Comparison of ENCODE assay signal across 26 cellular contexts in the genomic region with DNA sequence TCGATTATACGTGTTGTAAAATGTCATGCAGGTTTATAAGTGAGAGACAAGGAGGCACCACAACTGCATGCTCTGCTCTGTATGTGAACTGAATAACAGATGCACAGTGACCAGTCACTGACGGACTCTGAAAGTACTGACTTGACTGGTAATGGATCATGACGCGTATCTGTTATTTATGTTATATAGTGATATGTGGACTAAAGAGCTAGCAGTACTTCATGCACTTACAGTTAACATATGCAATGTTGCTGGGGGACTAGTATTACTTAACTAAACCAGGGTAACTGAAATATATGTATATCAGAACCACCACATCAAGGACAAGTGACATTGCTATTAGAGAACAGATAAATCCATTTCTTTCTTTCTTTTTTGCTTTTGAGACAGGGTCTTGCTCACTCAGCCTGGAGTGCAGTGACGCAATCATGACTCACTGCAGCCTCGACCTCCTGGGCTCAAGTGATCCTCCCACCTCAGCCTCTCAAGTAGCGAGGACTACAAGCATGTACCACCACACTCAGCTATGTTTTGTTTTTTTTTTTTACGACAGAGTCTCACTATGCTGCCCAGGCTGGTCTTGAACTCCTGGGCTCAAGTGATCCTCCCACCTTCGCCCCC.
A peak's percentile ranks its signal among the peaks of the same experiment; 100 is the strongest.
DNase-seq lines count a peak whose midpoint lies in the region; ATAC-seq and TF ChIP-seq lines count a peak whose summit lies in the region.
"Had no signal": no experiment of that assay in that cellular context is flagged by ENCODE, and none has a peak within 500 bp of the region (broad histone marks: within the 10 kb centered on the region; RNA-seq: fewer than 3 reads in every experiment).

No MANE protein-coding gene starts in this region.

- no peak for DNase-seq in activated CD4-positive, CD25-positive, alpha-beta regulatory T cell (lab: John Stamatoyannopoulos, UW)
- DNase-seq in EH (ENCODE audit: low read depth), result peak; percentile 15
- DNase-seq in NB4 (ENCODE audit: low read depth), result peak; percentile 57
- DNase-seq in iris pigment epithelial cell (ENCODE audit: low read depth), result peak; percentile 15
- no peak for DNase-seq in COLO668 (lab: John Stamatoyannopoulos, UW; ENCODE audit: unreplicated experiment)
- no peak for DNase-seq in NOMO-1 (lab: John Stamatoyannopoulos, UW; ENCODE audit: unreplicated experiment in 2 of 2)
- DNase-seq: activated CD4-positive, CD25-positive, alpha-beta regulatory T cell treated with anti-CD3 and anti-CD28 coated beads, Interleukin-2, amount 50 U/mL, for 72 hours; central memory CD4-positive, alpha-beta T cell; esophagus squamous epithelium; gastrocnemius medialis; GOT3; NCI-H1417 treated with DMSO at 0.1 percent for 48 hours; NCI-H2107; NCI-H446 treated with DMSO at 0.1 percent for 48 hours; posterior cingulate gyrus; right cardiac atrium; spleen; stimulated activated CD4-positive, alpha-beta T cell treated with anti-CD3 and anti-CD28 coated beads, Interleukin-4, amount 100 ng/mL, for 1 hour; stimulated activated naive CD4-positive, alpha-beta T cell; T-helper 1 cell had no signal

- peak; percentile 63 to 73 for ATAC-seq in activated CD4-positive, CD25-positive, alpha-beta regulatory T cell treated with anti-CD3 and anti-CD28 coated beads, Interleukin-2, amount 50 U/mL, for 24 hours
- ATAC-seq in GM18517 (IDR thresholded peaks at IDR 0.05; ENCODE audit: unreplicated experiment), result no peak
- ATAC-seq: gastrocnemius medialis, right cardiac atrium had no signal

- no peak overlapping the region for H3K4me3 ChIP-seq in NB4 (ENCODE audit: low read depth, low read length)
- H3K4me3 ChIP-seq: ascending aorta, esophagus squamous epithelium, gastrocnemius medialis, hepatocyte, neural progenitor cell, spleen, suprapubic skin had no signal

- no peak for TF ChIP-seq POLR2A in NB4 (IDR thresholded peaks at IDR 0.05; ENCODE audit: extremely low read depth, insufficient read length)

- TF ChIP-seq CTCF in NB4 (IDR thresholded peaks at IDR 0.05; ENCODE audit: low read depth, low read length), result no peak

Comparison
In these comparisons a context has a peak if more than half of its experiments do, and no peak if none do; other contexts are left out.
1. DNase-seq: peak in EH (single experiment), NB4 (single experiment) and iris pigment epithelial cell (single experiment); none in activated CD4-positive, CD25-positive, alpha-beta regulatory T cell (0 of 4), COLO668 (single experiment) and NOMO-1 (0 of 2).